ENCODE assay signal across 27 cellular contexts in genomic region chr4:108291137-108291536, GRCh38.
"Had no signal": no experiment of that assay in that cellular context is flagged by ENCODE, and none has a peak within 500 bp of the region (broad histone marks: within the 10 kb centered on the region; RNA-seq: fewer than 3 reads in every experiment).

No MANE protein-coding gene starts in this region.

- H3K4me1 Mint-ChIP-seq: naive B cell; natural killer cell; stimulated activated memory B cell treated with anti-CD40 and anti-IgM and Interleukin-4, amounts not matched to agents 10 μg/mL and 1 μg/mL and 100 μg/mL, for 72 hours had no signal

- H3K27ac ChIP-seq: hepatocyte, left ventricle myocardium inferior, neural progenitor cell, neutrophil, ovary, right atrium auricular region, right lobe of liver, suprapubic skin, thoracic aorta, tibial artery, upper lobe of right lung had no signal

- H3K36me3 ChIP-seq: left ventricle myocardium inferior, neural progenitor cell, neutrophil, ovary, right atrium auricular region, right lobe of liver, suprapubic skin, thoracic aorta, tibial artery, upper lobe of right lung had no signal

- ATAC-seq: natural killer cell; right lobe of liver; stimulated activated memory B cell treated with anti-CD40 and anti-IgM and Interleukin-4, amounts not matched to agents 10 μg/mL and 1 μg/mL and 100 μg/mL, for 72 hours; upper lobe of right lung had no signal

- H3K9me3 ChIP-seq: left ventricle myocardium inferior, neutrophil, ovary, right atrium auricular region, right lobe of liver, suprapubic skin, thoracic aorta, tibial artery, upper lobe of right lung had no signal

- H3K27ac Mint-ChIP-seq: mesothelial cell of epicardium; naive B cell; natural killer cell; nephron progenitor cell; neural progenitor cell; progenitor cell of endocrine pancreas; stimulated activated memory B cell treated with anti-CD40 and anti-IgM and Interleukin-4, amounts not matched to agents 10 μg/mL and 1 μg/mL and 100 μg/mL, for 72 hours had no signal

- H3K4me3 Mint-ChIP-seq: mesothelial cell of epicardium; naive B cell; natural killer cell; nephron progenitor cell; neural progenitor cell; stimulated activated memory B cell treated with anti-CD40 and anti-IgM and Interleukin-4, amounts not matched to agents 10 μg/mL and 1 μg/mL and 100 μg/mL, for 72 hours had no signal

- FAIRE-seq: urothelium cell line had no signal

- H3K36me3 Mint-ChIP-seq: mesothelial cell of epicardium; naive B cell; natural killer cell; neural progenitor cell; stimulated activated memory B cell treated with anti-CD40 and anti-IgM and Interleukin-4, amounts not matched to agents 10 μg/mL and 1 μg/mL and 100 μg/mL, for 72 hours had no signal

- H3K27me3 Mint-ChIP-seq: naive B cell; stimulated activated memory B cell treated with anti-CD40 and anti-IgM and Interleukin-4, amounts not matched to agents 10 μg/mL and 1 μg/mL and 100 μg/mL, for 72 hours had no signal

- H3K9me3 Mint-ChIP-seq: mesothelial cell of epicardium; naive B cell; natural killer cell; nephron progenitor cell; stimulated activated memory B cell treated with anti-CD40 and anti-IgM and Interleukin-4, amounts not matched to agents 10 μg/mL and 1 μg/mL and 100 μg/mL, for 72 hours had no signal

- DNase-seq: islet precursor cell; left ventricle myocardium inferior; mesendoderm; naive B cell; natural killer cell; nephron progenitor cell; occipital lobe; ovary; right lobe of liver; stimulated activated CD4-positive, alpha-beta T cell treated with anti-CD3 and anti-CD28 coated beads, Interleukin-1b, Interleukin-23, amount 100 ng/mL, for 48 hours; stimulated activated CD4-positive, alpha-beta T cell treated with anti-CD3 and anti-CD28 coated beads, Interleukin-2, amount 100 ng/mL, for 48 hours; stimulated activated CD4-positive, alpha-beta T cell treated with anti-CD3 and anti-CD28 coated beads, Interleukin-4, amount 100 ng/mL, for 4 hours; stimulated activated CD8-positive, alpha-beta memory T cell treated with anti-CD3 and anti-CD28 coated beads, Interleukin-4, amount 100 ng/mL, for 48 hours; stimulated activated naive CD4-positive, alpha-beta T cell treated with Interleukin-2 at 50 U/mL for 16 hours; tibial artery; trophoblast cell; upper lobe of right lung had no signal
